In genomic region chr10:33476757-33477273, GRCh38 we compare ENCODE assay signal across 16 cellular contexts.
"Had no signal": no experiment of that assay in that cellular context is flagged by ENCODE, and none has a peak within 500 bp of the region (broad histone marks: within the 10 kb centered on the region; RNA-seq: fewer than 3 reads in every experiment).

No MANE protein-coding gene starts in this region.

- H3K27ac Mint-ChIP-seq: activated naive CD4-positive, alpha-beta T cell treated with anti-CD3 and anti-CD28 coated beads, Interleukin-2, amount 50 U/mL, for 72 hours; activated T-cell treated with anti-CD3 and anti-CD28 coated beads, Interleukin-2, amount 50 U/mL, for 24 hours; endodermal cell; mesothelial cell of epicardium; stimulated activated effector memory CD8-positive, alpha-beta T cell treated with anti-CD3 and anti-CD28 coated beads, Interleukin-12 subunit alpha, Interleukin-12 subunit beta, amount 100 ng/mL, for 72 hours had no signal

- H3K9me3 Mint-ChIP-seq: activated naive CD4-positive, alpha-beta T cell treated with anti-CD3 and anti-CD28 coated beads, Interleukin-2, amount 50 U/mL, for 72 hours; activated T-cell treated with anti-CD3 and anti-CD28 coated beads, Interleukin-2, amount 50 U/mL, for 24 hours; mesothelial cell of epicardium; stimulated activated effector memory CD8-positive, alpha-beta T cell treated with anti-CD3 and anti-CD28 coated beads, Interleukin-12 subunit alpha, Interleukin-12 subunit beta, amount 100 ng/mL, for 72 hours had no signal

- H3K36me3 Mint-ChIP-seq: activated naive CD4-positive, alpha-beta T cell treated with anti-CD3 and anti-CD28 coated beads, Interleukin-2, amount 50 U/mL, for 72 hours; mesothelial cell of epicardium; stimulated activated effector memory CD8-positive, alpha-beta T cell treated with anti-CD3 and anti-CD28 coated beads, Interleukin-12 subunit alpha, Interleukin-12 subunit beta, amount 100 ng/mL, for 72 hours had no signal

- H3K4me3 ChIP-seq: body of pancreas, smooth muscle cell, tibial nerve had no signal

- DNase-seq: activated CD4-positive, alpha-beta T cell treated with anti-CD3 and anti-CD28 coated beads, Interleukin-2, amount 50 U/mL, for 4 hours; activated CD4-positive, CD25-positive, alpha-beta regulatory T cell treated with anti-CD3 and anti-CD28 coated beads, Interleukin-2, amount 50 U/mL, for 72 hours; activated effector memory CD4-positive, alpha-beta T cell treated with anti-CD3 and anti-CD28 coated beads, Interleukin-2, amount 50 U/mL, for 16 hours; activated T-cell treated with anti-CD3 and anti-CD28 coated beads, Interleukin-2, amount 50 U/mL, for 24 hours; amniotic stem cell; body of pancreas; cerebellar nuclear complex; dermis blood vessel endothelial cell; endodermal cell; erythroblast; glutamatergic neuron had no signal

- H3K4me2 ChIP-seq: smooth muscle cell had no signal

- H3K36me3 ChIP-seq: tibial nerve had no signal

- H3K4me3 Mint-ChIP-seq: activated T-cell treated with anti-CD3 and anti-CD28 coated beads, Interleukin-2, amount 50 U/mL, for 24 hours; endodermal cell; mesothelial cell of epicardium; stimulated activated effector memory CD8-positive, alpha-beta T cell treated with anti-CD3 and anti-CD28 coated beads, Interleukin-12 subunit alpha, Interleukin-12 subunit beta, amount 100 ng/mL, for 72 hours had no signal

- H3K4me1 Mint-ChIP-seq: endodermal cell; stimulated activated effector memory CD8-positive, alpha-beta T cell treated with anti-CD3 and anti-CD28 coated beads, Interleukin-12 subunit alpha, Interleukin-12 subunit beta, amount 100 ng/mL, for 72 hours had no signal

- H3K27me3 ChIP-seq: body of pancreas, tibial nerve had no signal

- H3K27ac ChIP-seq: body of pancreas, tibial nerve had no signal

- H3K9me3 ChIP-seq: body of pancreas, tibial nerve had no signal

- ATAC-seq: activated naive CD4-positive, alpha-beta T cell treated with anti-CD3 and anti-CD28 coated beads, Interleukin-2, amount 50 U/mL, for 72 hours; body of pancreas; stimulated activated effector memory CD8-positive, alpha-beta T cell treated with anti-CD3 and anti-CD28 coated beads, Interleukin-12 subunit alpha, Interleukin-12 subunit beta, amount 100 ng/mL, for 72 hours had no signal

- H3K4me1 ChIP-seq: body of pancreas, tibial nerve had no signal
